ENCODE assay signal across 20 cellular contexts in the genomic region with DNA sequence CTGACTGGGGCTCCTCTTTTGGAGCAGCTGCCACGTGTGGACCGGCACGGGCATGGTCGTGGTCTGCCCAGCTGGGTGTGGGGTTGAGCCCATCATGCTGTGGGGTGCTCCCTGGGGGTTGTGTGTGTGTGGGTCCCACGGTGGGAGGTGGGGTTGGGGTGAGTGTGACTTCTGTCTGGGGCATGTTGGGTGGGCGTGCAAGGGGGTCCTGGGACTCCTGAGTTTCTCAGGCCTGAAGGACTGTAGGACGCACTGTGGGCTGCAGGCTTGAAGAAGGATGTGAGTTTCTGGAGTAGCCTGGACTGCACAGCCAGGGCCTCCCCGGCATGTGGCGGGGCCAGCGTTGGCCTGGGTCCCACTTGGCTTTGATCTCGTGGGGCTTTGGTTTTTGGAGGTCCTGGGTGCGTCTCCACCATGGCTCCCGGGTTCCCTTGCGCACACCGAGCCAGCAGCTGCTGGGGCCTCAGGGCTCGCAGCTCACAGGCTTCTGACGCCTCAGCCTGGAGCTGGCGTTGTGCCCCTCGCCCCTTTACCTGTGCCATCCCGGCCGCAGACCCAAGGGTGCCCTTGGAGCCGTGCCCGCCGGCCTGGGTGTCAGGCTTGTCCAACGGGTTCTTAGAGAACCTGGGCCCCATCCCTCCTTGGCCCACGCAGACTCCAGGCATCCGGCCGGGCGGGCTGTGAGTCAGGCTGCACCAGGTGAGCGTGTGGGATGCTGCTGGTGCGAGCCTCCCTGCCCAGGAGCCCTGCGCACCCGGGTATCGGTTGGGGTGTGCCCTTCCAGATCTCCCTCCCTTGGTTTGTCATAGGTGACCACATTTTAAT. TPM values are rescaled to one million over a fixed set of nuclear protein-coding genes. Genes with fewer than 3 reads are reported as not detected.
DNase-seq lines count a peak whose midpoint lies in the region; ATAC-seq and TF ChIP-seq lines count a peak whose summit lies in the region.
"Had no signal": no experiment of that assay in that cellular context is flagged by ENCODE, and none has a peak within 500 bp of the region (broad histone marks: within the 10 kb centered on the region; RNA-seq: fewer than 3 reads in every experiment).

No MANE protein-coding gene starts in this region.

- DNase-seq in HL-60 (ENCODE audit: low read depth in 1 of 2, low spot score in 1 of 2) (no peak), T47D (ENCODE audit: low read depth in 1 of 2, low spot score in 1 of 2) (peak; percentile 70 to 85), lung (ENCODE audit: low spot score) (peak; percentile 72), suprapubic skin (ENCODE audit: low spot score in 2 of 2) (peak; percentile 83 to 84), ascending aorta (ENCODE audit: low spot score in 2 of 2) (no peak), DMS 273 treated with DMSO at 0.1 percent for 48 hours (lab: John Stamatoyannopoulos, UW) (no peak), AG08396 (ENCODE audit: low spot score) (no peak), glomerular visceral epithelial cell (ENCODE audit: extremely low spot score) (no peak)
- DNase-seq: activated effector memory CD4-positive, alpha-beta T cell treated with anti-CD3 and anti-CD28 coated beads, Interleukin-2, amount 50 U/mL, for 16 hours; CD4-positive, alpha-beta memory T cell; colonic mucosa; GOT3; hippocampal formation; NCI-H774 had no signal

- 76 to 86% methylated on average over 30 to 34 of the region's 34 CpGs for WGBS in lung, 2 donors
- 51% methylated on average over 11 of the region's 34 CpGs for WGBS in suprapubic skin

- intact Hi-C loops in ascending aorta (cut with DNase I): no loop called here

- no peak for TF ChIP-seq POLR2A in suprapubic skin (IDR thresholded peaks at IDR 0.05)

- in situ Hi-C loops in T47D (cut with HindIII; ENCODE audit: low pct_unique_long_range_greater_than_20kb, low sequenced_read_pairs): no loop called here

- peaks cover 3 to 17% of the 10 kb centered on the region in 2 donors for H3K36me3 ChIP-seq in lung (ENCODE audit: control insufficient read depth in 2 of 2, insufficient read depth in 2 of 2, low read length in 2 of 2)
- H3K36me3 ChIP-seq in suprapubic skin: peaks cover 19% of the 10 kb centered on the region
- peaks cover 7 to 28% of the 10 kb centered on the region in 2 donors for H3K36me3 ChIP-seq in ascending aorta
- H3K36me3 ChIP-seq: colonic mucosa had no signal

- peaks cover 0 to 9% of the 10 kb centered on the region in 2 donors for H3K4me1 ChIP-seq in lung (ENCODE audit: control insufficient read depth in 2 of 2, insufficient read depth in 2 of 2, low read length in 2 of 2)
- peaks cover 59% of the 10 kb centered on the region for H3K4me1 ChIP-seq in suprapubic skin
- peaks cover 0 to 10% of the 10 kb centered on the region in 2 donors for H3K4me1 ChIP-seq in ascending aorta

- H3K27ac ChIP-seq in HL-60 (replicated peaks): peak overlapping the region; percentile 18
- peak overlapping the region in 1 of 2 donors; percentile 52 for H3K27ac ChIP-seq in lung (ENCODE audit: low read depth in 1 of 2, low read length in 1 of 2)
- peak overlapping the region; percentile 88 for H3K27ac ChIP-seq in suprapubic skin
- H3K27ac ChIP-seq in ascending aorta: no peak overlapping the region
- H3K27ac ChIP-seq: colonic mucosa, esophagus muscularis mucosa, psoas muscle had no signal

- TF ChIP-seq CTCF in HL-60 (IDR thresholded peaks at IDR 0.05; ENCODE audit: insufficient read depth, low read length): no peak
- TF ChIP-seq CTCF in lung (IDR thresholded peaks at IDR 0.05; ENCODE audit: control extremely low read depth, extremely low read depth): no peak
- TF ChIP-seq CTCF in suprapubic skin (IDR thresholded peaks at IDR 0.05): no peak
- no peak for TF ChIP-seq CTCF in ascending aorta (IDR thresholded peaks at IDR 0.05)

- peak; percentile 36 for ATAC-seq in lung (ENCODE audit: insufficient read depth, low FRiP score)
- ATAC-seq: activated CD4-positive, CD25-positive, alpha-beta regulatory T cell treated with anti-CD3 and anti-CD28 coated beads, Interleukin-2, amount 50 U/mL, for 24 hours; psoas muscle had no signal

- no peak for TF ChIP-seq EP300 in suprapubic skin (IDR thresholded peaks at IDR 0.05)

- H3K9me3 ChIP-seq in lung (ENCODE audit: control insufficient read depth in 2 of 2, insufficient read depth in 1 of 2, low read length in 1 of 2) (no peaks in the 10 kb centered on the region), suprapubic skin (no peaks in the 10 kb centered on the region), ascending aorta (no peaks in the 10 kb centered on the region)
- H3K9me3 ChIP-seq: colonic mucosa, esophagus muscularis mucosa, psoas muscle had no signal

- H3K4me3 ChIP-seq in HL-60 (replicated peaks; ENCODE audit: insufficient read depth, low read length) (no peak overlapping the region), lung (no peak overlapping the region), suprapubic skin (no peak overlapping the region), ascending aorta (no peak overlapping the region)
- H3K4me3 ChIP-seq: colonic mucosa, esophagus muscularis mucosa, psoas muscle had no signal

- no peaks in the 10 kb centered on the region for H3K27me3 ChIP-seq in HL-60 (ENCODE audit: insufficient read depth, poor library complexity, severe bottlenecking)
- H3K27me3 ChIP-seq in lung (ENCODE audit: control insufficient read depth, insufficient read depth): no peaks in the 10 kb centered on the region
- no peaks in the 10 kb centered on the region for H3K27me3 ChIP-seq in suprapubic skin
- no peaks in the 10 kb centered on the region for H3K27me3 ChIP-seq in ascending aorta
- H3K27me3 ChIP-seq: colonic mucosa, esophagus muscularis mucosa had no signal

RNA-seq across cellular contexts. Expression of gene ZNF750, which starts 34.4 kb away (rescaled TPM):
- total RNA-seq in lung (1 to 10 TPM; 1.5 to 4.4 TPM), suprapubic skin (100 to 1,000 TPM; 117 to 353 (median 233) TPM), ascending aorta (not detected)
- 1 to 10 TPM; 1.3 to 2.2 TPM for polyA plus RNA-seq in lung
- total RNA-seq: CD4-positive, alpha-beta memory T cell; colonic mucosa; Daoy; esophagus muscularis mucosa; RPMI7951; T-helper 1 cell treated with Interleukin-12 subunit alpha and Interleukin-12 subunit beta and Interleukin-4 antibody, amounts not matched to agents 30 ng/mL and 1 ng/mL, for 36 hours had no signal
- polyA plus RNA-seq: CD4-positive, alpha-beta memory T cell had no signal

Comparison
In these comparisons a context has a peak if more than half of its experiments do, and no peak if none do; other contexts are left out.
1. DNase-seq: peak in T47D (2 of 2), lung (single experiment) and suprapubic skin (2 of 2); none in HL-60 (0 of 2), ascending aorta (0 of 2), DMS 273 treated with DMSO at 0.1 percent for 48 hours (single experiment), AG08396 (single experiment) and glomerular visceral epithelial cell (single experiment).
2. H3K27ac ChIP-seq: peak in HL-60 (single experiment) and suprapubic skin (single experiment); none in ascending aorta (0 of 2).
3. RNA of gene ZNF750, which starts 34.4 kb away (total RNA-seq): 117 to 353 TPM in suprapubic skin; 1.5 to 4.4 TPM in lung and not detected in ascending aorta (single experiment); every median in the first group is over 10 times any median in the second.